ENCODE assay signal across 18 cellular contexts in genomic region chr17:16374129-16374528, GRCh38. TPM values are rescaled to one million over a fixed set of nuclear protein-coding genes. Genes with fewer than 3 reads are reported as not detected.
DNase-seq lines count a peak whose midpoint lies in the region; ATAC-seq and TF ChIP-seq lines count a peak whose summit lies in the region.
"Had no signal": no experiment of that assay in that cellular context is flagged by ENCODE, and none has a peak within 500 bp of the region (broad histone marks: within the 10 kb centered on the region; RNA-seq: fewer than 3 reads in every experiment).

No MANE protein-coding gene starts in this region.

- H3K27ac ChIP-seq in RWPE1 (peak overlapping the region; percentile 17; the same call in 1 of the 2 replicates), osteoblast (ENCODE audit: low read depth, low read length) (no peak overlapping the region), H9 (ENCODE audit: insufficient read length, low read depth, low read length) (no peak overlapping the region)
- H3K27ac ChIP-seq: HL-60, ovary had no signal

- H3K14ac ChIP-seq in H9 (ENCODE audit: insufficient read depth, low read length), result no peak overlapping the region

- H3K36me3 ChIP-seq in osteoblast (ENCODE audit: insufficient read depth, low read length), result no peaks in the 10 kb centered on the region
- H3K36me3 ChIP-seq: ovary, vagina had no signal

- H2BK15ac ChIP-seq in H9 (ENCODE audit: low read depth, low read length), result no peak overlapping the region

- H3K9me3 Mint-ChIP-seq in glutamatergic neuron (ENCODE audit: unreplicated experiment) (no peaks in the 10 kb centered on the region), H9 (no peaks in the 10 kb centered on the region)

- H3K23ac ChIP-seq in H9 (ENCODE audit: insufficient read length, low read depth, low read length), result no peak overlapping the region

- H3K27ac Mint-ChIP-seq in glutamatergic neuron (ENCODE audit: unreplicated experiment), result no peak overlapping the region
- no peak overlapping the region for H3K27ac Mint-ChIP-seq in H9

- H3K18ac ChIP-seq in H9 (ENCODE audit: insufficient read length, low read depth, low read length), result no peak overlapping the region

- CTCF ChIA-PET in RWPE1 (lab: Yijun Ruan, JAX), result interaction anchor here (2.1 kb wide), 1 partner anchor 10 kb away, joined by 12 read pairs; no protein-coding TSS in a partner anchor

- H2BK12ac ChIP-seq in H9 (ENCODE audit: insufficient read length, low read depth, low read length), result no peak overlapping the region

- no peaks in the 10 kb centered on the region for H3K9me3 ChIP-seq in osteoblast (ENCODE audit: low read depth, low read length)
- H3K9me3 ChIP-seq in H9 (ENCODE audit: control insufficient read depth, low read depth, low read length), result no peaks in the 10 kb centered on the region
- H3K9me3 ChIP-seq: ovary, vagina had no signal

- H4K20me1 ChIP-seq in osteoblast (ENCODE audit: insufficient read depth, low read length) (no peaks in the 10 kb centered on the region), H9 (ENCODE audit: control insufficient read depth, insufficient read depth, insufficient read length) (no peaks in the 10 kb centered on the region)

- no peaks in the 10 kb centered on the region for H3K27me3 ChIP-seq in osteoblast (ENCODE audit: insufficient read depth, low read length)
- H3K27me3 ChIP-seq in H9 (ENCODE audit: insufficient read depth, low read length), result no peaks in the 10 kb centered on the region
- H3K27me3 ChIP-seq: ovary, vagina had no signal

- no peak for TF ChIP-seq CTCF in RWPE1 (conservative IDR thresholded peaks at IDR 0.05; ENCODE audit: low read depth)
- TF ChIP-seq CTCF in osteoblast (IDR thresholded peaks at IDR 0.05; ENCODE audit: extremely low read depth, low read depth, low read length), result no peak
- no peak for TF ChIP-seq CTCF in glutamatergic neuron (IDR thresholded peaks at IDR 0.05; ENCODE audit: partially characterized antibody, unreplicated experiment)
- TF ChIP-seq CTCF in H9 (conservative IDR thresholded peaks at IDR 0.05), result no peak

- H3T11ph ChIP-seq in H9 (ENCODE audit: low read length), result no peak overlapping the region

- peak; percentile 80 for DNase-seq in AG20443 (ENCODE audit: low spot score)
- DNase-seq in RWPE1 (ENCODE audit: low spot score), result no peak
- peak; percentile 74 for DNase-seq in fibroblast of peridontal ligament (ENCODE audit: extremely low read depth)
- peak; percentile 83 for DNase-seq in osteoblast (ENCODE audit: insufficient read length, low spot score, missing footprints)
- no peak for DNase-seq in NCI-H1092 treated with DMSO at 0.1 percent for 48 hours (lab: John Stamatoyannopoulos, UW)
- no peak for DNase-seq in glutamatergic neuron
- no peak for DNase-seq in H9
- DNase-seq: activated CD8-positive, alpha-beta memory T cell treated with anti-CD3 and anti-CD28 coated beads, Interleukin-2, amount 50 U/mL, for 48 hours; DMS79; effector CD8-positive, alpha-beta T cell; MM.1S; NCI-H2171 treated with DMSO at 0.1 percent for 48 hours; ovary; SW 1271 had no signal

- no peak overlapping the region for H2BK20ac ChIP-seq in H9 (ENCODE audit: low read depth, low read length, poor library complexity, severe bottlenecking)

- ATAC-seq in HG03469 (IDR thresholded peaks at IDR 0.05; ENCODE audit: unreplicated experiment), result no peak
- ATAC-seq: activated CD4-positive, CD25-positive, alpha-beta regulatory T cell treated with anti-CD3 and anti-CD28 coated beads, Interleukin-2, amount 50 U/mL, for 24 hours had no signal

- H3K56ac ChIP-seq in H9 (ENCODE audit: insufficient read length, low read depth, low read length), result no peak overlapping the region

- no peak overlapping the region for H4K8ac ChIP-seq in H9 (replicated peaks; ENCODE audit: insufficient read length, low read depth, low read length)

- POLR2A ChIA-PET in RWPE1 (lab: Yijun Ruan, JAX; ENCODE audit: low non-redundant PET), result no interaction called here

- H2BK120ac ChIP-seq in H9 (ENCODE audit: low read depth, low read length, poor library complexity, severe bottlenecking), result no peak overlapping the region

- H3K27me3 Mint-ChIP-seq in glutamatergic neuron (ENCODE audit: unreplicated experiment) (peaks cover 2% of the 10 kb centered on the region), H9 (ENCODE audit: low read depth) (no peaks in the 10 kb centered on the region; the same call in 1 of the 2 replicates)

- H3K36me3 Mint-ChIP-seq in glutamatergic neuron (ENCODE audit: unreplicated experiment), result no peaks in the 10 kb centered on the region
- H3K36me3 Mint-ChIP-seq in H9 (ENCODE audit: insufficient read depth in 1 of 3, low read depth in 3 of 3), result no peaks in the 10 kb centered on the region

- H2AK5ac ChIP-seq in H9 (ENCODE audit: insufficient read length, low read length), result no peak overlapping the region

- H3K79me2 ChIP-seq in osteoblast (ENCODE audit: insufficient read depth, low read length) (no peaks in the 10 kb centered on the region), H9 (ENCODE audit: insufficient read depth, low read length) (no peaks in the 10 kb centered on the region)

- no CpG with 5 or more reads among the region's 4 CpGs for WGBS in H9 (ENCODE audit: extremely low coverage, insufficient read length, low lambda C conversion rate)

- H3K79me1 ChIP-seq in H9 (ENCODE audit: insufficient read depth, low read depth, low read length, poor library complexity, severe bottlenecking), result no peaks in the 10 kb centered on the region

- no peak overlapping the region for H3K9ac ChIP-seq in H9 (ENCODE audit: extremely low read depth, insufficient read length, low read length)

- H3K23me2 ChIP-seq in H9 (ENCODE audit: insufficient read length, low read depth, low read length, poor library complexity, severe bottlenecking), result no peaks in the 10 kb centered on the region

- H3K4me2 ChIP-seq in osteoblast (ENCODE audit: insufficient read depth, low read length), result no peak overlapping the region
- no peak overlapping the region for H3K4me2 ChIP-seq in H9 (ENCODE audit: insufficient read depth, insufficient read length, low read length)

- H2BK5ac ChIP-seq in H9 (ENCODE audit: insufficient read length, low read length), result no peak overlapping the region

- H3K4me3 Mint-ChIP-seq in glutamatergic neuron (ENCODE audit: unreplicated experiment) (no peak overlapping the region), H9 (no peak overlapping the region)

- no peak overlapping the region for H3K4ac ChIP-seq in H9 (ENCODE audit: low read depth, low read length)

- no peak overlapping the region for H2AFZ ChIP-seq in osteoblast (ENCODE audit: low read length)
- no peak overlapping the region for H2AFZ ChIP-seq in H9 (ENCODE audit: low read length)

- H3K4me1 ChIP-seq in osteoblast (ENCODE audit: insufficient read depth, low read length), result peaks cover 24% of the 10 kb centered on the region
- H3K4me1 ChIP-seq in H9 (ENCODE audit: insufficient read depth, low read length), result 0 out of 2 replicates have a peak, but pooled peaks cover 3% of the 10 kb centered on the region

- no peak overlapping the region for H3K4me3 ChIP-seq in osteoblast (ENCODE audit: insufficient read depth, low read length)
- H3K4me3 ChIP-seq: ovary, vagina had no signal

- no peak overlapping the region for H4K91ac ChIP-seq in H9 (ENCODE audit: insufficient read length, low read depth, low read length)

- H4K5ac ChIP-seq in H9 (ENCODE audit: insufficient read length, low read depth, low read length), result no peak overlapping the region

- H3K4me1 Mint-ChIP-seq in glutamatergic neuron (ENCODE audit: low read depth, unreplicated experiment) (no peaks in the 10 kb centered on the region), H9 (peaks cover 0 to 6% of the 10 kb centered on the region in 2 experiments; a peak in 3 of 4 replicates)

RNA-seq across cellular contexts. Expression of gene UBB, which starts 6.8 kb away (rescaled TPM):
- total RNA-seq in osteoblast (1,190 and 1,199 TPM in 2 replicates), glutamatergic neuron (ENCODE audit: unreplicated experiment) (1,286 TPM), H9 (2021) (1,609 and 1,663 TPM in 2 replicates)

RNA-seq across cellular contexts. Expression of gene CENPV, which starts 20.9 kb away (rescaled TPM):
- total RNA-seq in osteoblast (5.1 and 6.8 TPM in 2 replicates), glutamatergic neuron (ENCODE audit: unreplicated experiment) (178 TPM), H9 (2021) (196 and 200 TPM in 2 replicates)

RNA-seq across cellular contexts. Expression of gene TRPV2, which starts 41.2 kb away (rescaled TPM):
- total RNA-seq in osteoblast (62.5 and 71.3 TPM in 2 replicates), glutamatergic neuron (ENCODE audit: unreplicated experiment) (27.0 TPM), H9 (2021) (1.0 and 1.1 TPM in 2 replicates)

Comparison
In these comparisons a context has a peak if more than half of its experiments do, and no peak if none do; other contexts are left out.
1. DNase-seq: peak in AG20443 (single experiment), fibroblast of peridontal ligament (single experiment) and osteoblast (single experiment); none in RWPE1 (single experiment), NCI-H1092 treated with DMSO at 0.1 percent for 48 hours (single experiment), glutamatergic neuron (single experiment) and H9 (single experiment).
2. RNA of gene CENPV, which starts 20.9 kb away (total RNA-seq): 196 to 200 TPM in H9 and 178 TPM in glutamatergic neuron (single experiment); 5.1 to 6.8 TPM in osteoblast; every median in the first group is over 10 times any median in the second.
3. RNA of gene TRPV2, which starts 41.2 kb away (total RNA-seq): 62.5 to 71.3 TPM in osteoblast and 27.0 TPM in glutamatergic neuron (single experiment); 1.0 to 1.1 TPM in H9; every median in the first group is over 10 times any median in the second.